In genomic region chr17:76726766-76727718, GRCh38 we compare ENCODE assay signal across 8 cellular contexts. TPM values are rescaled to one million over a fixed set of nuclear protein-coding genes. Genes with fewer than 3 reads are reported as not detected.
DNase-seq lines count a peak whose midpoint lies in the region; ATAC-seq, FAIRE-seq and TF ChIP-seq lines count a peak whose summit lies in the region.

METTL23 (plus strand) TSS chr17:76726839; CDS start chr17:76729711, 2,872 bp downstream.

- peaks cover 8% of the 10 kb centered on the region for H4K20me1 ChIP-seq in HepG2 (ENCODE audit: insufficient read depth, low read length)

- H3K36me3 ChIP-seq in HepG2 (replicated peaks in 1 of 2; ENCODE audit: control insufficient read depth in 1 of 2, insufficient read depth in 2 of 2, low read length in 2 of 2), result peaks cover 10 to 23% of the 10 kb centered on the region in 2 experiments

- BruUV-seq in HepG2 (replicated peaks; lab: Mats Ljungman, UMichigan), result TSS peak; percentile 82

- TF ChIP-seq RAD21 in HepG2 (CRISPR knock-in tag; IDR thresholded peaks at IDR 0.05), result peak; percentile 89; the same call in 1 of the 2 replicates

- H3K27ac ChIP-seq in cingulate gyrus (ENCODE audit: low read depth, low read length) (peak within 1 kb of the TSS; percentile 98), HepG2 (ENCODE audit: extremely low read length, insufficient read depth, low read length) (peak within 1 kb of the TSS; percentile 98)

- TF ChIP-seq CTCF in HepG2 (CRISPR knock-in tag; IDR thresholded peaks at IDR 0.05), result peak; percentile 90

- WGBS in HepG2 (ENCODE audit: low lambda C conversion rate), result 1% methylated on average over 37 of the region's 72 CpGs

- TF ChIP-seq POLR2A in HepG2 (IDR thresholded peaks at IDR 0.05; ENCODE audit: insufficient read depth in 1 of 2, low read depth in 2 of 2, low read length in 2 of 2), result peak; percentile 50 to 89

- H3K9me3 ChIP-seq in HepG2 (ENCODE audit: low read length), result no peaks in the 10 kb centered on the region

- FAIRE-seq in HepG2 (lab: Jason Lieb, UNC), result peak; percentile 26

- H2AFZ ChIP-seq in HepG2 (ENCODE audit: low read length), result no peak within 1 kb of the TSS

- H3K4me2 ChIP-seq in HepG2 (ENCODE audit: low read depth, low read length), result peak within 1 kb of the TSS; percentile 98

- CTCF ChIA-PET in HepG2 (lab: Yijun Ruan, JAX; ENCODE audit: low intra/inter-chr PET ratio, low total read pairs), result no interaction called here

- DNase-seq in NCI-H526 (lab: John Stamatoyannopoulos, UW), result peak; percentile 69 to 81
- DNase-seq in NCI-H526 treated with DMSO at 0.1 percent for 48 hours (lab: John Stamatoyannopoulos, UW), result no peak
- peak; percentile 72 for DNase-seq in NCI-H146 (lab: John Stamatoyannopoulos, UW)
- DNase-seq in activated CD4-positive, alpha-beta T cell treated with anti-CD3 and anti-CD28 coated beads for 1 hour, result peak; percentile 65
- peak; percentile 68 for DNase-seq in HepG2 (ENCODE audit: low spot score)
- peak; percentile 75 to 87 for DNase-seq in stimulated activated CD4-positive, alpha-beta T cell treated with anti-CD3 and anti-CD28 coated beads, Interleukin-4, amount 100 ng/mL, for 48 hours (ENCODE audit: low read depth in 2 of 2)

- H3K4me3 ChIP-seq in HepG2 (replicated peaks in 1 of 3; ENCODE audit: insufficient read depth in 1 of 3, low read depth in 2 of 3, low read length in 3 of 3), result peak within 1 kb of the TSS; percentile 78 to 98 (median 95)

- intact Hi-C loops in HepG2 (cut with micrococcal nuclease; ENCODE audit: unreplicated experiment), result loop anchor here (1.0 kb wide), 1 partner anchor 54 kb away; no protein-coding TSS in a partner anchor

- TF ChIP-seq EP300 in HepG2 (IDR thresholded peaks at IDR 0.05; ENCODE audit: low read depth in 2 of 2, low read length in 2 of 2) (no peak; a peak in 1 of 4 replicates), HepG2 (CRISPR knock-in tag; IDR thresholded peaks at IDR 0.05; ENCODE audit: borderline replicate concordance) (no peak)

- peak; percentile 41 for ATAC-seq in HG02798 (IDR thresholded peaks at IDR 0.05; ENCODE audit: poor library complexity, unreplicated experiment)
- ATAC-seq in HepG2, result peak; percentile 63

- H3K79me2 ChIP-seq in HepG2 (ENCODE audit: insufficient read depth, low read length), result peaks cover 51% of the 10 kb centered on the region

- in situ Hi-C loops in HepG2 (cut with HindIII; ENCODE audit: extremely low pct_ligation_motif_present, low pct_unique_long_range_greater_than_20kb), result no loop called here

- no peaks in the 10 kb centered on the region for H3K27me3 ChIP-seq in HepG2 (ENCODE audit: control insufficient read depth in 1 of 2, insufficient read depth in 2 of 2, low read length in 2 of 2)

- H3K4me1 ChIP-seq in HepG2 (ENCODE audit: insufficient read depth, low read length), result peaks cover 62% of the 10 kb centered on the region

- POLR2A ChIA-PET in HepG2 (lab: Yijun Ruan, JAX), result interaction anchor here (0.6 to 5.1 kb wide), 11 partner anchors 10 to 159 kb away, joined by 3 to 71 read pairs (median 4); partner anchors contain the start of genes MFSD11, MXRA7 and SRSF2

- peak within 1 kb of the TSS; percentile 97 for H3K9ac ChIP-seq in HepG2 (ENCODE audit: insufficient read depth, low read depth, low read length)

TF ChIP-seq in HepG2, 621 proteins besides CTCF, POLR2A, EP300 and RAD21 (continues in another document):
- TF ChIP-seq KDM6A (CRISPR knock-in tag; IDR thresholded peaks at IDR 0.05; ENCODE audit: low read depth) (no peak), ONECUT2 (CRISPR knock-in tag; IDR thresholded peaks at IDR 0.05) (peak; percentile 63), MXI1 (IDR thresholded peaks at IDR 0.05; ENCODE audit: borderline replicate concordance, low read depth, low read length) (peak; percentile 49; the same call in 2 of the 3 replicates), SALL2 (CRISPR knock-in tag; IDR thresholded peaks at IDR 0.05) (peak; percentile 84), ZNF296 (CRISPR knock-in tag; conservative IDR thresholded peaks at IDR 0.05) (no peak; the same call in 1 of the 2 replicates), RCOR2 (CRISPR knock-in tag; IDR thresholded peaks at IDR 0.05) (0 out of 2 replicates have a peak, but pooled peaks have one; percentile 28), THRA (CRISPR knock-in tag; IDR thresholded peaks at IDR 0.05; ENCODE audit: borderline replicate concordance) (no peak), SKI (IDR thresholded peaks at IDR 0.05; ENCODE audit: partially characterized antibody) (peak; percentile 15), TP53 (CRISPR knock-in tag; conservative IDR thresholded peaks at IDR 0.05) (peak; percentile 24; the same call in 1 of the 2 replicates), ZNF709 (CRISPR knock-in tag; IDR thresholded peaks at IDR 0.05) (peak; percentile 91), HNRNPL (IDR thresholded peaks at IDR 0.05; ENCODE audit: low read depth, low read length) (no peak), IRF2 (CRISPR knock-in tag; IDR thresholded peaks at IDR 0.05) (0 out of 2 replicates have a peak, but pooled peaks have one; percentile 38)
- TF ChIP-seq, protein P1, sequence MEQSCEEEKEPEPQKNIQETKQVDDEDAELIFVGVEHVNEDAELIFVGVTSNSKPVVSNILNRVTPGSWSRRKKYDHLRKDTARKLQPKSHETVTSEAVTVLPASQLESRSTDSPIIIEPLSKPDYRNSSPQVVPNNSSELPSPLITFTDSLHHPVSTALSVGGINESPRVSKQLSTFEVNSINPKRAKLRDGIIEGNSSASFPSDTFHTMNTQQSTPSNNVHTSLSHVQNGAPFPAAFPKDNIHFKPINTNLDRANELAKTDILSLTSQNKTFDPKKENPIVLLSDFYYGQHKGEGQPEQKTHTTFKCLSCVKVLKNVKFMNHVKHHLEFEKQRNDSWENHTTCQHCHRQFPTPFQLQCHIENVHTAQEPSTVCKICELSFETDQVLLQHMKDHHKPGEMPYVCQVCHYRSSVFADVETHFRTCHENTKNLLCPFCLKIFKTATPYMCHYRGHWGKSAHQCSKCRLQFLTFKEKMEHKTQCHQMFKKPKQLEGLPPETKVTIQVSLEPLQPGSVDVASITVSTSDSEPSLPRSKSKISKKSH (CRISPR knock-in tag; IDR thresholded peaks at IDR 0.05; ENCODE audit: borderline replicate concordance), result no peak; the same call in 1 of the 2 replicates
- TF ChIP-seq, protein P2, sequence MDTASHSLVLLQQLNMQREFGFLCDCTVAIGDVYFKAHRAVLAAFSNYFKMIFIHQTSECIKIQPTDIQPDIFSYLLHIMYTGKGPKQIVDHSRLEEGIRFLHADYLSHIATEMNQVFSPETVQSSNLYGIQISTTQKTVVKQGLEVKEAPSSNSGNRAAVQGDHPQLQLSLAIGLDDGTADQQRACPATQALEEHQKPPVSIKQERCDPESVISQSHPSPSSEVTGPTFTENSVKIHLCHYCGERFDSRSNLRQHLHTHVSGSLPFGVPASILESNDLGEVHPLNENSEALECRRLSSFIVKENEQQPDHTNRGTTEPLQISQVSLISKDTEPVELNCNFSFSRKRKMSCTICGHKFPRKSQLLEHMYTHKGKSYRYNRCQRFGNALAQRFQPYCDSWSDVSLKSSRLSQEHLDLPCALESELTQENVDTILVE (CRISPR knock-in tag; IDR thresholded peaks at IDR 0.05), result no peak; the same call in 1 of the 2 replicates
- TF ChIP-seq, protein P3, sequence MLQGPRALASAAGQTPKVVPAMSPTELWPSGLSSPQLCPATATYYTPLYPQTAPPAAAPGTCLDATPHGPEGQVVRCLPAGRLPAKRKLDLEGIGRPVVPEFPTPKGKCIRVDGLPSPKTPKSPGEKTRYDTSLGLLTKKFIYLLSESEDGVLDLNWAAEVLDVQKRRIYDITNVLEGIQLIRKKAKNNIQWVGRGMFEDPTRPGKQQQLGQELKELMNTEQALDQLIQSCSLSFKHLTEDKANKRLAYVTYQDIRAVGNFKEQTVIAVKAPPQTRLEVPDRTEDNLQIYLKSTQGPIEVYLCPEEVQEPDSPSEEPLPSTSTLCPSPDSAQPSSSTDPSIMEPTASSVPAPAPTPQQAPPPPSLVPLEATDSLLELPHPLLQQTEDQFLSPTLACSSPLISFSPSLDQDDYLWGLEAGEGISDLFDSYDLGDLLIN (CRISPR knock-in tag; IDR thresholded peaks at IDR 0.05; ENCODE audit: borderline replicate concordance), result no peak

RNA-seq across cellular contexts. Expression of gene METTL23, which starts in this region (rescaled TPM):
- 39.7 and 39.9 TPM in 2 replicates for total RNA-seq in HepG2 (2016; rRNA removed; fragmentation: Illumina TruSeq; extraction: Trizol)
- total RNA-seq in HepG2 (2016; cell fraction: cytosol; rRNA removed; fragmentation: Illumina TruSeq; extraction: Trizol; ENCODE audit: low read depth), result 13.8 and 15.1 TPM in 2 replicates
- total RNA-seq in HepG2 (2016; cell fraction: insoluble cytoplasmic fraction; rRNA removed; fragmentation: Illumina TruSeq; extraction: Trizol), result 40.1 and 40.8 TPM in 2 replicates
- total RNA-seq in HepG2 (2016; cell fraction: membrane; rRNA removed; fragmentation: Illumina TruSeq; extraction: Trizol), result 23.4 and 26.9 TPM in 2 replicates
- total RNA-seq in HepG2 (2016; cell fraction: nucleus; rRNA removed; fragmentation: Illumina TruSeq; extraction: Trizol), result 28.8 and 32.4 TPM in 2 replicates
- polyA plus RNA-seq in HepG2 (2011; rRNA removed), result 85.4 and 104 TPM in 2 replicates
- polyA plus RNA-seq in HepG2 (2011; cell fraction: cytosol; rRNA removed), result 54.2 and 65.9 TPM in 2 replicates
- polyA plus RNA-seq in HepG2 (2011; cell fraction: nucleus; rRNA removed), result 68.9 and 70.3 TPM in 2 replicates
- polyA plus RNA-seq in HepG2 (2012), result 49.3 and 49.6 TPM in 2 replicates
- 16.6 and 18.6 TPM in 2 replicates for polyA plus RNA-seq in HepG2 (2016; cell fraction: cytosol; fragmentation: Illumina TruSeq; extraction: Trizol; ENCODE audit: low read depth)
- 45.5 and 51.2 TPM in 2 replicates for polyA plus RNA-seq in HepG2 (2016; cell fraction: insoluble cytoplasmic fraction; fragmentation: Illumina TruSeq; extraction: Trizol; ENCODE audit: low read depth)
- 22.2 and 23.6 TPM in 2 replicates for polyA plus RNA-seq in HepG2 (2016; cell fraction: membrane; fragmentation: Illumina TruSeq; extraction: Trizol; ENCODE audit: low read depth)
- 60.8 and 67.8 TPM in 2 replicates for polyA plus RNA-seq in HepG2 (2016; cell fraction: nucleus; fragmentation: Illumina TruSeq; extraction: Trizol; ENCODE audit: insufficient read depth, low read depth)
- 23.4 and 37.2 TPM in 2 replicates for polyA minus RNA-seq in HepG2 (2011; rRNA and poly(A)+ RNA removed; ENCODE audit: low replicate concordance)
- 17.2 and 17.6 TPM in 2 replicates for polyA minus RNA-seq in HepG2 (2011; cell fraction: cytosol; rRNA and poly(A)+ RNA removed)
- polyA minus RNA-seq in HepG2 (2011; cell fraction: nucleus; rRNA and poly(A)+ RNA removed), result 17.6 and 22.6 TPM in 2 replicates
